12 cellular contexts compared by ENCODE assay signal in the genomic region with DNA sequence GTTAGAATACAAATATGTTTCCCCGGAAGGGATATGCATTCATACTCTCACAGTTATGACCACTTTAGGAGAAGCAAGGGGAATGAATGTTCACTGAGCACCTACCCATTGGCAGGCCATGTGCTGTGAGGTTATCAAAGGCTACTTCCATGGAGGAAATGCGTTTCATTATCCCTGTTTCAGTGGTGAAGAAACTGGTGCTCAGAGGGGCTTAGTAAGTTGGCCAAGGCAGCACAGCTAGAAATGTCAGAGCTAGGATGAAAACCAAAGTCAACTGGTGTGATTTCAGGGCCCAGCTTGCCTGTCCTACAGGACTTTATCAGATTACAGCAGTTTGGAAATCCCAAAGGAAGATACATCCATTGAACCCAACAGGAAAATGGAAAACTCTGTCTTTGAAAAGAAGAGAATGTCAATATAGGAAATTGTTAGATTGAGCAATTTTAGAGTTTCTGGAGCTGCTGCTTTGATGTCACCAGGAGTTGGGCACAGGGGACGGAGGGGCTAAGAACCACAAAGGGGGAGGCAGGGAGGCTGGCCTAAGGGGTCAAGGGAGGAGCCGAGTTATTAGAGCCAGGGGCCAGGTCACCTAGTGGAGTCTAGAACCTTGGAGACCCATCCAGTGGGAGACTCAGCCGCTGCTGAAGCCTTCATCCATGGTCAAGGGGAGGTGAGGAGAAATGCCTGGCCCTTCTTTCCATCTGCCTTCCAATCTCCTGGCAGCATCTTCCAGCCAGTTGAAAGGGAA.
"Had no signal": no experiment of that assay in that cellular context is flagged by ENCODE, and none has a peak within 500 bp of the region (broad histone marks: within the 10 kb centered on the region; RNA-seq: fewer than 3 reads in every experiment).

No MANE protein-coding gene starts in this region.

- H3K4me3 ChIP-seq: thyroid gland had no signal

- H3K27ac ChIP-seq: foreskin keratinocyte, right atrium auricular region, thyroid gland, VCaP had no signal

- H3K36me3 Mint-ChIP-seq: stimulated activated effector memory CD8-positive, alpha-beta T cell treated with anti-CD3 and anti-CD28 coated beads, Interleukin-12 subunit alpha, Interleukin-12 subunit beta, amount 100 ng/mL, for 72 hours had no signal

- H3K9me3 ChIP-seq: esophagus muscularis mucosa, right atrium auricular region, thyroid gland had no signal

- H3K27me3 ChIP-seq: foreskin keratinocyte, right atrium auricular region, thyroid gland had no signal

- H3K36me3 ChIP-seq: esophagus muscularis mucosa, right atrium auricular region, thyroid gland had no signal

- ATAC-seq: activated CD4-positive, alpha-beta T cell treated with anti-CD3 and anti-CD28 coated beads for 36 hours; activated CD8-positive, alpha-beta T cell treated with anti-CD3 and anti-CD28 coated beads for 36 hours; foreskin keratinocyte; stimulated activated effector memory CD8-positive, alpha-beta T cell treated with anti-CD3 and anti-CD28 coated beads, Interleukin-12 subunit alpha, Interleukin-12 subunit beta, amount 100 ng/mL, for 72 hours had no signal

- H3K4me1 ChIP-seq: foreskin keratinocyte had no signal

- H3K27ac Mint-ChIP-seq: activated CD8-positive, alpha-beta T cell treated with anti-CD3 and anti-CD28 coated beads for 36 hours; stimulated activated effector memory CD8-positive, alpha-beta T cell treated with anti-CD3 and anti-CD28 coated beads, Interleukin-12 subunit alpha, Interleukin-12 subunit beta, amount 100 ng/mL, for 72 hours had no signal

- H3K9me3 Mint-ChIP-seq: activated CD8-positive, alpha-beta T cell treated with anti-CD3 and anti-CD28 coated beads for 36 hours; stimulated activated effector memory CD8-positive, alpha-beta T cell treated with anti-CD3 and anti-CD28 coated beads, Interleukin-12 subunit alpha, Interleukin-12 subunit beta, amount 100 ng/mL, for 72 hours had no signal

- H3K27me3 Mint-ChIP-seq: activated CD8-positive, alpha-beta T cell treated with anti-CD3 and anti-CD28 coated beads for 36 hours had no signal

- DNase-seq: activated CD4-positive, alpha-beta T cell treated with anti-CD3 and anti-CD28 coated beads for 36 hours; activated CD8-positive, alpha-beta memory T cell treated with anti-CD3 and anti-CD28 coated beads, Interleukin-2, amount 50 U/mL, for 48 hours; activated CD8-positive, alpha-beta T cell treated with anti-CD3 and anti-CD28 coated beads for 36 hours; activated naive CD4-positive, alpha-beta T cell; dorsolateral prefrontal cortex; foreskin keratinocyte; small intestine; thyroid gland had no signal
